Comparison of ENCODE assay signal across 14 cellular contexts in genomic region chr20:61731363-61732181, GRCh38.
DNase-seq lines count a peak whose midpoint lies in the region; ATAC-seq and TF ChIP-seq lines count a peak whose summit lies in the region.
"Had no signal": no experiment of that assay in that cellular context is flagged by ENCODE, and none has a peak within 500 bp of the region (broad histone marks: within the 10 kb centered on the region; RNA-seq: fewer than 3 reads in every experiment).

No MANE protein-coding gene starts in this region.

- intact Hi-C loops in PC-3 (cut with micrococcal nuclease): no loop called here
- intact Hi-C loops in PC-9 (cut with micrococcal nuclease; ENCODE audit: unreplicated experiment): no loop called here

- H3K36me3 ChIP-seq in PC-3 (ENCODE audit: low read depth, low read length) (no peaks in the 10 kb centered on the region), fibroblast of lung (ENCODE audit: control insufficient read depth, insufficient read depth, low read length) (no peaks in the 10 kb centered on the region), PC-9 (ENCODE audit: low read depth) (no peaks in the 10 kb centered on the region)
- H3K36me3 ChIP-seq: ovary had no signal

- H3K9ac ChIP-seq in PC-3 (ENCODE audit: low read length): no peak overlapping the region
- H3K9ac ChIP-seq in fibroblast of lung (ENCODE audit: insufficient read depth, low read length): no peak overlapping the region

- no peaks in the 10 kb centered on the region for H3F3A ChIP-seq in PC-3 (ENCODE audit: low read length, unreplicated experiment)
- no peaks in the 10 kb centered on the region for H3F3A ChIP-seq in PC-9 (ENCODE audit: insufficient read depth, low read depth)

- DNase-seq in GM04503 (ENCODE audit: low read depth): peak; percentile 21
- DNase-seq in PC-3: peak; percentile 7
- DNase-seq in fibroblast of lung (ENCODE audit: low read depth in 2 of 2): peak; percentile 27 to 79
- DNase-seq in stromal cell of bone marrow (ENCODE audit: low read depth): peak; percentile 3
- no peak for DNase-seq in PC-9
- DNase-seq in amygdala (lab: John Stamatoyannopoulos, UW): no peak
- DNase-seq: activated CD4-positive, alpha-beta T cell treated with anti-CD3 and anti-CD28 coated beads, Interleukin-2, amount 10 ng/mL, durations not matched to agents 24 days and 14 days; activated naive CD8-positive, alpha-beta T cell treated with anti-CD3 and anti-CD28 coated beads for 36 hours; GDM1; kidney glomerular epithelial cell; NCI-H187; NCI-H526 treated with DMSO at 0.1 percent for 48 hours; ovary had no signal

- no peaks in the 10 kb centered on the region for H3K4me1 ChIP-seq in PC-3 (ENCODE audit: insufficient read depth, low read length)
- no peaks in the 10 kb centered on the region for H3K4me1 ChIP-seq in fibroblast of lung (ENCODE audit: control insufficient read depth, extremely low read depth, insufficient read depth, low read length)
- no peaks in the 10 kb centered on the region for H3K4me1 ChIP-seq in PC-9 (replicated peaks; ENCODE audit: insufficient read depth)

- no peaks in the 10 kb centered on the region for H4K20me1 ChIP-seq in PC-3 (ENCODE audit: low read length)
- H4K20me1 ChIP-seq in fibroblast of lung (ENCODE audit: control insufficient read depth, extremely low read depth, insufficient read depth, low read length): no peaks in the 10 kb centered on the region
- H4K20me1 ChIP-seq in PC-9 (ENCODE audit: insufficient read depth): peaks cover under 1% of the 10 kb centered on the region; the same call in 1 of the 2 replicates

- no peak overlapping the region for H3K4me2 ChIP-seq in PC-3 (ENCODE audit: low read length)
- no peak overlapping the region for H3K4me2 ChIP-seq in fibroblast of lung (ENCODE audit: extremely low read depth, insufficient read depth, low read length)
- H3K4me2 ChIP-seq in PC-9: no peak overlapping the region

- TF ChIP-seq CTCF in PC-3 (conservative IDR thresholded peaks at IDR 0.05; ENCODE audit: low read depth, low read length) (no peak), fibroblast of lung (conservative IDR thresholded peaks at IDR 0.05 in 1 of 2, IDR thresholded peaks at IDR 0.05 in 1 of 2; ENCODE audit: low read depth in 1 of 2, low read length in 2 of 2) (no peak), PC-9 (conservative IDR thresholded peaks at IDR 0.05) (no peak)

- H3K9me2 ChIP-seq in PC-3 (replicated peaks; ENCODE audit: low read length): no peaks in the 10 kb centered on the region
- H3K9me2 ChIP-seq in PC-9 (ENCODE audit: insufficient read depth): no peaks in the 10 kb centered on the region

- H3K27me3 ChIP-seq in PC-3 (ENCODE audit: low read length) (peaks cover 77% of the 10 kb centered on the region), fibroblast of lung (ENCODE audit: control insufficient read depth, insufficient read depth, low read length) (peaks cover 9% of the 10 kb centered on the region), PC-9 (ENCODE audit: insufficient read depth, low read depth) (peaks cover 89% of the 10 kb centered on the region)
- H3K27me3 ChIP-seq: ovary had no signal

- no peak overlapping the region for H2AFZ ChIP-seq in PC-3 (ENCODE audit: low read length)
- H2AFZ ChIP-seq in fibroblast of lung (ENCODE audit: low read length): no peak overlapping the region
- no peak overlapping the region for H2AFZ ChIP-seq in PC-9

- H3K4me3 ChIP-seq in PC-3 (ENCODE audit: low read length) (no peak overlapping the region), fibroblast of lung (replicated peaks in 1 of 4; ENCODE audit: control extremely low read depth in 1 of 4, insufficient read depth in 1 of 4, low read depth in 3 of 4, low read length in 4 of 4) (no peak overlapping the region), PC-9 (no peak overlapping the region)
- H3K4me3 ChIP-seq: ovary had no signal

- ATAC-seq in PC-3: no peak; the same call in 1 of the 2 replicates
- no peak for ATAC-seq in GM18870 (IDR thresholded peaks at IDR 0.05; ENCODE audit: unreplicated experiment)

- no TSS peak for BruUV-seq in PC-3 (replicated peaks; lab: Mats Ljungman, UMichigan)
- no TSS peak for BruUV-seq in PC-9 (replicated peaks; lab: Mats Ljungman, UMichigan)

- POLR2A ChIA-PET in PC-3 (lab: Charles Lee; ENCODE audit: unreplicated experiment): no interaction called here
- POLR2A ChIA-PET in PC-9 (lab: Charles Lee; ENCODE audit: unreplicated experiment): no interaction called here

- CTCF ChIA-PET in PC-3 (lab: Charles Lee) (no interaction called here), PC-9 (lab: Charles Lee) (no interaction called here)

- H3K9me3 ChIP-seq in PC-3 (ENCODE audit: low read length) (no peaks in the 10 kb centered on the region), fibroblast of lung (ENCODE audit: control insufficient read depth, insufficient read depth, low read depth, low read length) (no peaks in the 10 kb centered on the region), PC-9 (ENCODE audit: insufficient read depth, low read depth) (no peaks in the 10 kb centered on the region)
- H3K9me3 ChIP-seq: ovary had no signal

- no peak overlapping the region for H3K27ac ChIP-seq in PC-3 (ENCODE audit: low read length)
- H3K27ac ChIP-seq in fibroblast of lung (ENCODE audit: insufficient read depth, low read length): no peak overlapping the region
- no peak overlapping the region for H3K27ac ChIP-seq in PC-9
- H3K27ac ChIP-seq: ovary had no signal

- H3K79me2 ChIP-seq in PC-3 (ENCODE audit: low read length) (no peaks in the 10 kb centered on the region), fibroblast of lung (ENCODE audit: control insufficient read depth, insufficient read depth, low read length) (no peaks in the 10 kb centered on the region), PC-9 (ENCODE audit: low read depth) (no peaks in the 10 kb centered on the region)

Comparison
In these comparisons a context has a peak if more than half of its experiments do, and no peak if none do; other contexts are left out.
1. DNase-seq: peak in GM04503 (single experiment), PC-3 (single experiment), fibroblast of lung (2 of 2) and stromal cell of bone marrow (single experiment); none in PC-9 (0 of 2) and amygdala (0 of 56).